2 cellular contexts compared by ENCODE assay signal in genomic region chr2:234873103-234873827, GRCh38.
TF ChIP-seq lines count a peak whose summit lies in the region.

No MANE protein-coding gene starts in this region.

TF ChIP-seq in IMR-90, 13 proteins besides CTCF, POLR2A, EP300 and RAD21:
- TF ChIP-seq MXI1 (IDR thresholded peaks at IDR 0.05; ENCODE audit: borderline replicate concordance, low read depth, low read length) (no peak), MAFK (IDR thresholded peaks at IDR 0.05; ENCODE audit: low read depth, low read length) (no peak), RCOR1 (IDR thresholded peaks at IDR 0.05; ENCODE audit: insufficient replicate concordance, low read length) (no peak), NFE2L2 (IDR thresholded peaks at IDR 0.05; ENCODE audit: low read depth, low read length) (no peak), RFX5 (IDR thresholded peaks at IDR 0.05; ENCODE audit: low read depth, low read length) (no peak), SMC3 (IDR thresholded peaks at IDR 0.05; ENCODE audit: low read depth, low read length) (no peak), BHLHE40 (IDR thresholded peaks at IDR 0.05; ENCODE audit: low read depth, low read length) (no peak), ELK1 (IDR thresholded peaks at IDR 0.05; ENCODE audit: borderline replicate concordance, low read depth, low read length) (no peak), USF2 (IDR thresholded peaks at IDR 0.05; ENCODE audit: low read depth, low read length) (no peak), CEBPB (IDR thresholded peaks at IDR 0.05; ENCODE audit: low read depth, low read length) (no peak), CHD1 (IDR thresholded peaks at IDR 0.05; ENCODE audit: low read depth, low read length) (no peak), FOS (IDR thresholded peaks at IDR 0.05; ENCODE audit: low read depth, low read length) (no peak)
TF ChIP-seq in IMR-90: peak in this region for 0.

TF ChIP-seq in endothelial cell of umbilical vein, 7 proteins besides CTCF, POLR2A, EP300 and RAD21:
- TF ChIP-seq MYC (IDR thresholded peaks at IDR 0.05; ENCODE audit: low read depth, low read length): no peak
- TF ChIP-seq GATA2 (IDR thresholded peaks at IDR 0.05; ENCODE audit: insufficient read depth, insufficient read length, low read depth, low read length): no peak
- no peak for TF ChIP-seq EZH2 (IDR thresholded peaks at IDR 0.05; ENCODE audit: borderline replicate concordance, low read depth, low read length, severe bottlenecking)
- no peak for TF ChIP-seq POLR2AphosphoS5 (IDR thresholded peaks at IDR 0.05; ENCODE audit: insufficient read depth, low read depth, low read length)
- no peak for TF ChIP-seq FOS (IDR thresholded peaks at IDR 0.05; ENCODE audit: borderline replicate concordance, insufficient read depth, low read length)
- no peak for TF ChIP-seq MAX (IDR thresholded peaks at IDR 0.05; ENCODE audit: insufficient read depth, insufficient read length)
- no peak for TF ChIP-seq JUN (IDR thresholded peaks at IDR 0.05; ENCODE audit: borderline replicate concordance, insufficient read depth, insufficient read length, low read depth)
